23 cellular contexts compared by ENCODE assay signal in genomic region chr3:106349191-106349881, GRCh38.
DNase-seq lines count a peak whose midpoint lies in the region; ATAC-seq, FAIRE-seq and TF ChIP-seq lines count a peak whose summit lies in the region.
"Had no signal": no experiment of that assay in that cellular context is flagged by ENCODE, and none has a peak within 500 bp of the region (broad histone marks: within the 10 kb centered on the region; RNA-seq: fewer than 3 reads in every experiment).

No MANE protein-coding gene starts in this region.

- no TSS peak for BruUV-seq in endothelial cell of umbilical vein (replicated peaks; lab: Mats Ljungman, UMichigan)

- no peaks in the 10 kb centered on the region for H3K36me3 Mint-ChIP-seq in stimulated activated naive CD8-positive, alpha-beta T cell treated with anti-CD3 and anti-CD28 coated beads, Interleukin-15, Interleukin-2, amounts not matched to agents 100 ng/mL and 50 ng/mL, for 24 hours (ENCODE audit: low read depth)
- H3K36me3 Mint-ChIP-seq in T-helper 2 cell treated with Interferon-gamma antibody and Interleukin-4, amounts not matched to agents 5 μg/mL and 100 μg/mL, for 36 hours (ENCODE audit: low read depth): no peaks in the 10 kb centered on the region
- H3K36me3 Mint-ChIP-seq in activated CD4-positive, alpha-beta T cell treated with anti-CD3 and anti-CD28 coated beads, Interleukin-2, amount 10 ng/mL, durations not matched to agents 24 days and 14 days (ENCODE audit: low read depth): peaks cover 3% of the 10 kb centered on the region
- H3K36me3 Mint-ChIP-seq: memory B cell had no signal

- intact Hi-C loops in endothelial cell of umbilical vein (cut with micrococcal nuclease): no loop called here
- intact Hi-C loops in activated CD4-positive, alpha-beta T cell treated with anti-CD3 and anti-CD28 coated beads, Interleukin-2, amount 10 ng/mL, durations not matched to agents 24 days and 14 days (cut with micrococcal nuclease): no loop called here

- no peaks in the 10 kb centered on the region for H4K20me1 ChIP-seq in endothelial cell of umbilical vein (replicated peaks; ENCODE audit: control insufficient read depth, extremely low read depth, insufficient read depth, low read length)

- H3K27me3 Mint-ChIP-seq in stimulated activated naive CD8-positive, alpha-beta T cell treated with anti-CD3 and anti-CD28 coated beads, Interleukin-15, Interleukin-2, amounts not matched to agents 100 ng/mL and 50 ng/mL, for 24 hours: no peaks in the 10 kb centered on the region
- no peaks in the 10 kb centered on the region for H3K27me3 Mint-ChIP-seq in T-helper 2 cell treated with Interferon-gamma antibody and Interleukin-4, amounts not matched to agents 5 μg/mL and 100 μg/mL, for 36 hours (ENCODE audit: low read depth)
- H3K27me3 Mint-ChIP-seq in activated CD4-positive, alpha-beta T cell treated with anti-CD3 and anti-CD28 coated beads, Interleukin-2, amount 10 ng/mL, durations not matched to agents 24 days and 14 days: no peaks in the 10 kb centered on the region
- H3K27me3 Mint-ChIP-seq: activated naive CD8-positive, alpha-beta T cell treated with anti-CD3 and anti-CD28 coated beads, Interleukin-2, amount 10 ng/mL, durations not matched to agents 7 days and 5 days; memory B cell; natural killer cell treated with Interleukin-12 subunit alpha and Interleukin-12 subunit beta and Interleukin-15 and Interleukin-18, amount 100 ng/mL, for 72 hours had no signal

- peaks cover 5% of the 10 kb centered on the region for H3K4me1 ChIP-seq in endothelial cell of umbilical vein (ENCODE audit: control insufficient read depth, extremely low read depth, insufficient read depth, low read length)

- H3K27ac ChIP-seq in endothelial cell of umbilical vein (ENCODE audit: insufficient read depth, low read depth, low read length): no peak overlapping the region
- H3K27ac ChIP-seq: cardiac muscle cell, heart right ventricle, upper lobe of right lung had no signal

- peak overlapping the region; percentile 46 for H3K27ac Mint-ChIP-seq in stimulated activated naive CD8-positive, alpha-beta T cell treated with anti-CD3 and anti-CD28 coated beads, Interleukin-15, Interleukin-2, amounts not matched to agents 100 ng/mL and 50 ng/mL, for 24 hours
- no peak overlapping the region for H3K27ac Mint-ChIP-seq in T-helper 2 cell treated with Interferon-gamma antibody and Interleukin-4, amounts not matched to agents 5 μg/mL and 100 μg/mL, for 36 hours
- H3K27ac Mint-ChIP-seq in activated CD4-positive, alpha-beta T cell treated with anti-CD3 and anti-CD28 coated beads, Interleukin-2, amount 10 ng/mL, durations not matched to agents 24 days and 14 days: no peak overlapping the region
- H3K27ac Mint-ChIP-seq: activated naive CD8-positive, alpha-beta T cell treated with anti-CD3 and anti-CD28 coated beads, Interleukin-2, amount 10 ng/mL, durations not matched to agents 7 days and 5 days; memory B cell; natural killer cell treated with Interleukin-12 subunit alpha and Interleukin-12 subunit beta and Interleukin-15 and Interleukin-18, amount 100 ng/mL, for 72 hours had no signal

- no peak for TF ChIP-seq CTCF in endothelial cell of umbilical vein (IDR thresholded peaks at IDR 0.05; ENCODE audit: extremely low read depth in 1 of 2, insufficient read depth in 1 of 2, low read depth in 1 of 2, low read length in 2 of 2)

- peak; percentile 53 for FAIRE-seq in endothelial cell of umbilical vein (lab: Jason Lieb, UNC)
- FAIRE-seq: GM12878, HepG2 had no signal

- CTCF ChIA-PET in endothelial cell of umbilical vein (lab: Charles Lee): interaction anchor here (0.9 to 1.6 kb wide), 5 partner anchors 12 to 513 kb away, joined by 3 to 5 read pairs (median 3); no protein-coding TSS in a partner anchor

- H3K9me1 ChIP-seq in endothelial cell of umbilical vein (replicated peaks; ENCODE audit: control insufficient read depth, extremely low read depth, insufficient read depth, low read length): no peaks in the 10 kb centered on the region

- no peak overlapping the region for H3K4me2 ChIP-seq in endothelial cell of umbilical vein (ENCODE audit: insufficient read depth, low read length)

- no peak overlapping the region for H3K4me3 ChIP-seq in endothelial cell of umbilical vein (replicated peaks in 1 of 3; ENCODE audit: insufficient read depth in 1 of 3, low read depth in 1 of 3, low read length in 3 of 3)
- H3K4me3 ChIP-seq: cardiac muscle cell, GM12878, heart right ventricle, upper lobe of right lung had no signal

- no peak overlapping the region for H2AFZ ChIP-seq in endothelial cell of umbilical vein (ENCODE audit: low read depth, low read length)

- peaks cover 25% of the 10 kb centered on the region for H3K4me1 Mint-ChIP-seq in stimulated activated naive CD8-positive, alpha-beta T cell treated with anti-CD3 and anti-CD28 coated beads, Interleukin-15, Interleukin-2, amounts not matched to agents 100 ng/mL and 50 ng/mL, for 24 hours (ENCODE audit: low read depth)
- peaks cover 16% of the 10 kb centered on the region for H3K4me1 Mint-ChIP-seq in T-helper 2 cell treated with Interferon-gamma antibody and Interleukin-4, amounts not matched to agents 5 μg/mL and 100 μg/mL, for 36 hours (ENCODE audit: low read depth)
- H3K4me1 Mint-ChIP-seq in activated CD4-positive, alpha-beta T cell treated with anti-CD3 and anti-CD28 coated beads, Interleukin-2, amount 10 ng/mL, durations not matched to agents 24 days and 14 days: peaks cover 3% of the 10 kb centered on the region

- H3K9me3 Mint-ChIP-seq in stimulated activated naive CD8-positive, alpha-beta T cell treated with anti-CD3 and anti-CD28 coated beads, Interleukin-15, Interleukin-2, amounts not matched to agents 100 ng/mL and 50 ng/mL, for 24 hours: peaks cover 8% of the 10 kb centered on the region
- H3K9me3 Mint-ChIP-seq in T-helper 2 cell treated with Interferon-gamma antibody and Interleukin-4, amounts not matched to agents 5 μg/mL and 100 μg/mL, for 36 hours: peaks cover 20% of the 10 kb centered on the region
- H3K9me3 Mint-ChIP-seq in activated CD4-positive, alpha-beta T cell treated with anti-CD3 and anti-CD28 coated beads, Interleukin-2, amount 10 ng/mL, durations not matched to agents 24 days and 14 days: peaks cover 21% of the 10 kb centered on the region

- POLR2A ChIA-PET in endothelial cell of umbilical vein (lab: Charles Lee): interaction anchor here (0.6 kb wide), 1 partner anchor 781 kb away, joined by 5 read pairs; no protein-coding TSS in a partner anchor

- no peaks in the 10 kb centered on the region for H3K9me3 ChIP-seq in endothelial cell of umbilical vein (replicated peaks; ENCODE audit: control insufficient read depth, insufficient read depth, low read length)
- H3K9me3 ChIP-seq: heart right ventricle, upper lobe of right lung had no signal

- H3K27me3 ChIP-seq in endothelial cell of umbilical vein (ENCODE audit: control insufficient read depth in 2 of 2, insufficient read depth in 2 of 2, low read length in 2 of 2): no peaks in the 10 kb centered on the region
- H3K27me3 ChIP-seq: cardiac muscle cell, heart right ventricle, upper lobe of right lung had no signal

- no peak overlapping the region for H3K9ac ChIP-seq in endothelial cell of umbilical vein (replicated peaks; ENCODE audit: extremely low read depth, insufficient read depth, low read length)

- H3K79me2 ChIP-seq in endothelial cell of umbilical vein (ENCODE audit: control insufficient read depth, insufficient read depth, low read length): no peaks in the 10 kb centered on the region

- no peak overlapping the region for H3K4me3 Mint-ChIP-seq in stimulated activated naive CD8-positive, alpha-beta T cell treated with anti-CD3 and anti-CD28 coated beads, Interleukin-15, Interleukin-2, amounts not matched to agents 100 ng/mL and 50 ng/mL, for 24 hours
- peak overlapping the region; percentile 6 for H3K4me3 Mint-ChIP-seq in T-helper 2 cell treated with Interferon-gamma antibody and Interleukin-4, amounts not matched to agents 5 μg/mL and 100 μg/mL, for 36 hours
- H3K4me3 Mint-ChIP-seq in activated CD4-positive, alpha-beta T cell treated with anti-CD3 and anti-CD28 coated beads, Interleukin-2, amount 10 ng/mL, durations not matched to agents 24 days and 14 days: no peak overlapping the region
- H3K4me3 Mint-ChIP-seq: activated naive CD8-positive, alpha-beta T cell treated with anti-CD3 and anti-CD28 coated beads, Interleukin-2, amount 10 ng/mL, durations not matched to agents 7 days and 5 days; memory B cell; natural killer cell treated with Interleukin-12 subunit alpha and Interleukin-12 subunit beta and Interleukin-15 and Interleukin-18, amount 100 ng/mL, for 72 hours had no signal

- no peak for TF ChIP-seq POLR2A in endothelial cell of umbilical vein (IDR thresholded peaks at IDR 0.05; ENCODE audit: low read depth, low read length)

- no peaks in the 10 kb centered on the region for H3K36me3 ChIP-seq in endothelial cell of umbilical vein (ENCODE audit: control insufficient read depth in 2 of 2, extremely low read depth in 1 of 2, insufficient read depth in 2 of 2, low read length in 2 of 2)
- H3K36me3 ChIP-seq: cardiac muscle cell, heart right ventricle, upper lobe of right lung had no signal

- DNase-seq in stimulated activated naive CD8-positive, alpha-beta T cell treated with anti-CD3 and anti-CD28 coated beads, Interleukin-15, Interleukin-2, amounts not matched to agents 100 U/mL and 50 U/mL, for 24 hours: no peak
- no peak for DNase-seq in T-helper 2 cell treated with Interferon-gamma antibody and Interleukin-4, amounts not matched to agents 5 μg/mL and 100 μg/mL, for 36 hours (ENCODE audit: low spot score)
- DNase-seq in endothelial cell of umbilical vein (ENCODE audit: low read depth, low spot score) (peak; percentile 79), GM03348 (ENCODE audit: low spot score) (no peak)
- DNase-seq in activated CD4-positive, alpha-beta T cell treated with anti-CD3 and anti-CD28 coated beads, Interleukin-2, amount 10 ng/mL, durations not matched to agents 24 days and 14 days: no peak
- DNase-seq: activated CD4-positive, alpha-beta T cell treated with anti-CD3 and anti-CD28 coated beads, Interleukin-2, amount 50 U/mL, for 1 hour; activated naive CD8-positive, alpha-beta T cell treated with anti-CD3 and anti-CD28 coated beads, Interleukin-2, amount 10 ng/mL, durations not matched to agents 7 days and 5 days; activated T-cell treated with anti-CD3 and anti-CD28 coated beads, Interleukin-2, amount 50 U/mL, for 1 hour; heart right ventricle; islet precursor cell; NCI-H187; NCI-H510A; stimulated activated naive CD4-positive, alpha-beta T cell treated with Interleukin-2 at 50 U/mL for 16 hours; upper lobe of right lung had no signal

- dilution Hi-C loops in endothelial cell of umbilical vein (cut with MboI; ENCODE audit: extremely low pct_ligation_motif_present, low sequenced_read_pairs): no loop called here

- ATAC-seq in stimulated activated naive CD8-positive, alpha-beta T cell treated with anti-CD3 and anti-CD28 coated beads, Interleukin-15, Interleukin-2, amounts not matched to agents 100 U/mL and 50 U/mL, for 24 hours: no peak
- ATAC-seq in HG03039 (IDR thresholded peaks at IDR 0.05; ENCODE audit: unreplicated experiment): no peak
- ATAC-seq in HG02610 (IDR thresholded peaks at IDR 0.05; ENCODE audit: unreplicated experiment): no peak
- ATAC-seq: GM12878; HepG2; natural killer cell treated with Interleukin-12 subunit alpha and Interleukin-12 subunit beta and Interleukin-15 and Interleukin-18, amount 100 ng/mL, for 72 hours; Right ventricle myocardium inferior; upper lobe of right lung had no signal

TF ChIP-seq in endothelial cell of umbilical vein, 7 proteins besides CTCF, POLR2A, EP300 and RAD21 (continues in another document):
- TF ChIP-seq POLR2AphosphoS5 (IDR thresholded peaks at IDR 0.05; ENCODE audit: insufficient read depth, low read depth, low read length): no peak
